In the genomic region with DNA sequence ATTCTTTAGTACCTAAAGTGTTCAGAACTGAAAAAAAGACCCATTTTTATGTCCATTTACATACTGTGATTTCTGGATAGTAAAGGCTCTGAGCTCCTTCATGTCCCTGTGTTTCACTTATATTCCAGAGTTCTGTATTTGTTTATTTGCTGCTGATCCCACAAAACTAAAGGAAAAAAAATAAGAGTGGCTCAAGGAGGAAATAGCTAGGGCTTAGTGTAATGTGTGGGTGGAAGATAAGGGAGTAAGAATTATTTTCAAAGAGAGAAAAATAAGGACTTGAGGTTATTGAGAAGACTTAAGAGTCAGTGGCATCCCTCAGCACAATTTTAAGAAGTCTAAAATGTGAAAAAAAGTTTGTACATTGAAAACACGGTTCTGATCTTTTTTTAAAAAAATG, we compare ENCODE assay signal across 16 cellular contexts. TPM values are rescaled to one million over a fixed set of nuclear protein-coding genes. Genes with fewer than 3 reads are reported as not detected.
"Had no signal": no experiment of that assay in that cellular context is flagged by ENCODE, and none has a peak within 500 bp of the region (broad histone marks: within the 10 kb centered on the region; RNA-seq: fewer than 3 reads in every experiment).

No MANE protein-coding gene starts in this region.

- H3K9me3 ChIP-seq: SJCRH30, transverse colon had no signal

- ATAC-seq: activated CD4-positive, CD25-positive, alpha-beta regulatory T cell treated with anti-CD3 and anti-CD28 coated beads, Interleukin-2, amount 50 U/mL, for 24 hours; effector memory CD8-positive, alpha-beta T cell; natural killer cell treated with Interleukin-12 subunit alpha and Interleukin-12 subunit beta and Interleukin-15 and Interleukin-18, amount 100 ng/mL, for 72 hours; stimulated activated memory B cell treated with anti-CD40 and anti-IgM and Interleukin-4, amounts not matched to agents 10 μg/mL and 1 μg/mL and 100 μg/mL, for 72 hours had no signal

- H3K4me1 ChIP-seq: transverse colon had no signal

- H3K27ac Mint-ChIP-seq: activated naive CD8-positive, alpha-beta T cell; activated T-cell treated with anti-CD3 and anti-CD28 coated beads, Interleukin-2, amount 50 U/mL, for 24 hours; effector memory CD8-positive, alpha-beta T cell; immature natural killer cell; natural killer cell treated with Interleukin-12 subunit alpha and Interleukin-12 subunit beta and Interleukin-15 and Interleukin-18, amount 100 ng/mL, for 72 hours; stimulated activated memory B cell treated with anti-CD40 and anti-IgM and Interleukin-4, amounts not matched to agents 10 μg/mL and 1 μg/mL and 100 μg/mL, for 72 hours had no signal

- H3K4me1 Mint-ChIP-seq: central memory CD8-positive, alpha-beta T cell; immature natural killer cell; stimulated activated memory B cell treated with anti-CD40 and anti-IgM and Interleukin-4, amounts not matched to agents 10 μg/mL and 1 μg/mL and 100 μg/mL, for 72 hours had no signal

- H3K4me3 ChIP-seq: SJCRH30, transverse colon had no signal

- H3K27ac ChIP-seq: SJCRH30, transverse colon had no signal

- DNase-seq: activated effector memory CD4-positive, alpha-beta T cell treated with anti-CD3 and anti-CD28 coated beads, Interleukin-2, amount 50 U/mL, for 16 hours; activated T-cell treated with anti-CD3 and anti-CD28 coated beads, Interleukin-2, amount 50 U/mL, for 24 hours; anterior cingulate cortex; effector memory CD8-positive, alpha-beta T cell; erythroblast; immature natural killer cell; retina; SJCRH30; small intestine; transverse colon had no signal

- H3K4me3 Mint-ChIP-seq: activated naive CD8-positive, alpha-beta T cell; activated T-cell treated with anti-CD3 and anti-CD28 coated beads, Interleukin-2, amount 50 U/mL, for 24 hours; central memory CD8-positive, alpha-beta T cell; effector memory CD8-positive, alpha-beta T cell; immature natural killer cell; natural killer cell treated with Interleukin-12 subunit alpha and Interleukin-12 subunit beta and Interleukin-15 and Interleukin-18, amount 100 ng/mL, for 72 hours; stimulated activated memory B cell treated with anti-CD40 and anti-IgM and Interleukin-4, amounts not matched to agents 10 μg/mL and 1 μg/mL and 100 μg/mL, for 72 hours had no signal

- H3K36me3 ChIP-seq: SJCRH30, transverse colon had no signal

- H3K27me3 ChIP-seq: SJCRH30, transverse colon had no signal

- H3K9me3 Mint-ChIP-seq: activated T-cell treated with anti-CD3 and anti-CD28 coated beads, Interleukin-2, amount 50 U/mL, for 24 hours had no signal

- H3K27me3 Mint-ChIP-seq: stimulated activated memory B cell treated with anti-CD40 and anti-IgM and Interleukin-4, amounts not matched to agents 10 μg/mL and 1 μg/mL and 100 μg/mL, for 72 hours had no signal

- H3K36me3 Mint-ChIP-seq: activated naive CD8-positive, alpha-beta T cell; immature natural killer cell; stimulated activated memory B cell treated with anti-CD40 and anti-IgM and Interleukin-4, amounts not matched to agents 10 μg/mL and 1 μg/mL and 100 μg/mL, for 72 hours had no signal

RNA-seq across cellular contexts. Expression of gene ENTREP1, which starts 46.0 kb away (rescaled TPM):
- total RNA-seq: fibroblast of villous mesenchyme; natural killer cell treated with Interleukin-12 subunit alpha and Interleukin-12 subunit beta and Interleukin-15 and Interleukin-18, amount 100 ng/mL, for 72 hours had no signal
- polyA plus RNA-seq: immature natural killer cell had no signal
